Comparison of ENCODE assay signal across 12 cellular contexts in the genomic region with DNA sequence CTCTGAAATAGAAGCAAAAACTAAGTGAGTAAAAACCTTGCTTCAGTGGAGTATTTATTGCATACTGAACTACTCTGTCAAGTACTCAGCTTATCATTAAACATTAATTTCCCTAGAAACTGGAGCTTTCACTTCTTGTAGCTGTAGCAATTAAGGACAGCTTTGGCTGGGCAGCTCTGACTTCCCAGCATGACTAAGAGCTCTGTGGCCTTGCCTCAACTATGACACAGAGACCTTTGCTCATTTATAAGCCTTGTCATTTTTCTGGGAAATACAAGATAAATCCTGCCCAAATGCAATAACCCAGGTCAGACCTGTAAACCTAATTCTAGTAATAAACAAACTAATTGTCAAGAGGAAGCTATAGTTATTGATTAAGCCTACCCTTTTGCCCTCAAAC.
DNase-seq lines count a peak whose midpoint lies in the region; ATAC-seq, FAIRE-seq and TF ChIP-seq lines count a peak whose summit lies in the region.
"Had no signal": no experiment of that assay in that cellular context is flagged by ENCODE, and none has a peak within 500 bp of the region (broad histone marks: within the 10 kb centered on the region; RNA-seq: fewer than 3 reads in every experiment).

No MANE protein-coding gene starts in this region.

- peaks cover 24% of the 10 kb centered on the region for H3K4me1 ChIP-seq in skeletal muscle satellite cell (ENCODE audit: control insufficient read depth, insufficient read depth, low read length)

- H3K27me3 ChIP-seq in bronchial epithelial cell (ENCODE audit: control insufficient read depth, insufficient read depth, low read length) (no peaks in the 10 kb centered on the region), skeletal muscle satellite cell (ENCODE audit: control insufficient read depth, insufficient read depth, low read length) (no peaks in the 10 kb centered on the region)

- no peak overlapping the region for H3K4me3 Mint-ChIP-seq in activated naive CD4-positive, alpha-beta T cell treated with anti-CD3 and anti-CD28 coated beads, Interleukin-2, amount 10 ng/mL, durations not matched to agents 7 days and 5 days

- no peaks in the 10 kb centered on the region for H3K27me3 Mint-ChIP-seq in activated naive CD4-positive, alpha-beta T cell treated with anti-CD3 and anti-CD28 coated beads, Interleukin-2, amount 10 ng/mL, durations not matched to agents 7 days and 5 days

- H3K36me3 ChIP-seq in bronchial epithelial cell (ENCODE audit: control insufficient read depth, insufficient read depth, low read length) (no peaks in the 10 kb centered on the region), skeletal muscle satellite cell (ENCODE audit: insufficient read depth, low read length) (no peaks in the 10 kb centered on the region)

- no peaks in the 10 kb centered on the region for H3K9me3 Mint-ChIP-seq in activated naive CD4-positive, alpha-beta T cell treated with anti-CD3 and anti-CD28 coated beads, Interleukin-2, amount 10 ng/mL, durations not matched to agents 7 days and 5 days

- ATAC-seq in HG03342 (IDR thresholded peaks at IDR 0.05; ENCODE audit: unreplicated experiment), result peak; percentile 56

- DNase-seq in GM19239 (ENCODE audit: insufficient read length, low spot score), result no peak
- DNase-seq in bronchial epithelial cell (ENCODE audit: low read depth), result peak; percentile 40
- no peak for DNase-seq in superior temporal gyrus (ENCODE audit: extremely low spot score)
- no peak for DNase-seq in activated naive CD4-positive, alpha-beta T cell treated with anti-CD3 and anti-CD28 coated beads, Interleukin-2, amount 10 ng/mL, durations not matched to agents 7 days and 5 days
- DNase-seq in T-helper 1 cell, result no peak
- no peak for DNase-seq in stimulated activated CD4-positive, alpha-beta T cell treated with anti-CD3 and anti-CD28 coated beads, Interleukin-4, amount 100 ng/mL, for 24 hours
- DNase-seq: activated CD4-positive, CD25-positive, alpha-beta regulatory T cell treated with anti-CD3 and anti-CD28 coated beads, Interleukin-2, amount 50 U/mL, for 72 hours; cortex of kidney; midbrain; NK-92 treated with Interleukin-12 subunit alpha and Interleukin-12 subunit beta, amount 100 ng/mL, for 24 hours had no signal

- FAIRE-seq in GM19239 (lab: Jason Lieb, UNC), result peak; percentile 64
- no peak for FAIRE-seq in bronchial epithelial cell (lab: Jason Lieb, UNC)

- H3K27ac Mint-ChIP-seq in activated naive CD4-positive, alpha-beta T cell treated with anti-CD3 and anti-CD28 coated beads, Interleukin-2, amount 10 ng/mL, durations not matched to agents 7 days and 5 days, result no peak overlapping the region

- H3K4me2 ChIP-seq in skeletal muscle satellite cell (ENCODE audit: low read length), result peak overlapping the region; percentile 11

- H3K4me3 ChIP-seq in bronchial epithelial cell (ENCODE audit: low read depth, low read length) (no peak overlapping the region), skeletal muscle satellite cell (ENCODE audit: low read length) (no peak overlapping the region)

- H3K9me3 ChIP-seq in skeletal muscle satellite cell (replicated peaks; ENCODE audit: low read length), result no peaks in the 10 kb centered on the region

- no peaks in the 10 kb centered on the region for H3K36me3 Mint-ChIP-seq in activated naive CD4-positive, alpha-beta T cell treated with anti-CD3 and anti-CD28 coated beads, Interleukin-2, amount 10 ng/mL, durations not matched to agents 7 days and 5 days

- CTCF ChIA-PET in activated naive CD4-positive, alpha-beta T cell treated with anti-CD3 and anti-CD28 coated beads, Interleukin-2, amount 10 ng/mL, durations not matched to agents 7 days and 5 days (lab: Charles Lee), result interaction anchor here (1.3 kb wide), 1 partner anchor 19 kb away, joined by 3 read pairs; no protein-coding TSS in a partner anchor

- H3K4me1 Mint-ChIP-seq in activated naive CD4-positive, alpha-beta T cell treated with anti-CD3 and anti-CD28 coated beads, Interleukin-2, amount 10 ng/mL, durations not matched to agents 7 days and 5 days, result peaks cover 2% of the 10 kb centered on the region

- TF ChIP-seq CTCF in bronchial epithelial cell (IDR thresholded peaks at IDR 0.05; ENCODE audit: insufficient read depth, low read length, severe bottlenecking), result no peak

- peak overlapping the region; percentile 12 for H3K9ac ChIP-seq in skeletal muscle satellite cell (ENCODE audit: low read depth, low read length)
